In genomic region chr5:143442398-143442797, GRCh38 we compare ENCODE assay signal across 28 cellular contexts. TPM values are rescaled to one million over a fixed set of nuclear protein-coding genes. Genes with fewer than 3 reads are reported as not detected.
A peak's percentile ranks its signal among the peaks of the same experiment; 100 is the strongest.
DNase-seq lines count a peak whose midpoint lies in the region; ATAC-seq and TF ChIP-seq lines count a peak whose summit lies in the region.
"Had no signal": no experiment of that assay in that cellular context is flagged by ENCODE, and none has a peak within 500 bp of the region (broad histone marks: within the 10 kb centered on the region; RNA-seq: fewer than 3 reads in every experiment).

No MANE protein-coding gene starts in this region.

- H4K91ac ChIP-seq in IMR-90 (ENCODE audit: insufficient read depth, low read depth, low read length): no peak overlapping the region

- H3K36me3 ChIP-seq in IMR-90 (ENCODE audit: control insufficient read depth, insufficient read depth, low read length) (no peaks in the 10 kb centered on the region), osteoblast (ENCODE audit: insufficient read depth, low read length) (no peaks in the 10 kb centered on the region), heart right ventricle (no peaks in the 10 kb centered on the region)
- H3K36me3 ChIP-seq: brain microvascular endothelial cell, neural progenitor cell, right lobe of liver, thoracic aorta, uterus had no signal

- H2AK5ac ChIP-seq in IMR-90 (ENCODE audit: low read depth, low read length): no peak overlapping the region

- dilution Hi-C loops in IMR-90 (cut with HindIII; ENCODE audit: low sequenced_read_pairs, unreplicated experiment): no loop called here

- in situ Hi-C loops in IMR-90 (cut with MboI; ENCODE audit: low sequenced_read_pairs): no loop called here

- WGBS in IMR-90 (ENCODE audit: extremely low coverage in 2 of 2, insufficient read length in 1 of 2), 2 experiments: no CpG with 5 or more reads among the region's 2 CpGs
- WGBS in heart right ventricle, 2 donors: 82 to 85% methylated on average over 2 of the region's 2 CpGs

- no peak overlapping the region for H3K4ac ChIP-seq in IMR-90 (ENCODE audit: low read depth, low read length)

- no peak overlapping the region for H3K14ac ChIP-seq in IMR-90 (replicated peaks; ENCODE audit: low read depth, low read length)

- H3K79me2 ChIP-seq in osteoblast (ENCODE audit: insufficient read depth, low read length): no peaks in the 10 kb centered on the region

- peak; percentile 79 for ATAC-seq in IMR-90 (ENCODE audit: low read depth)
- no peak for ATAC-seq in heart right ventricle
- ATAC-seq in GM21576 (IDR thresholded peaks at IDR 0.05; ENCODE audit: unreplicated experiment): no peak
- ATAC-seq: left lobe of liver, right lobe of liver had no signal

- POLR2A ChIA-PET in IMR-90 (lab: Charles Lee; ENCODE audit: unreplicated experiment): no interaction called here

- H2BK15ac ChIP-seq in IMR-90 (ENCODE audit: low read depth, low read length): no peak overlapping the region

- TF ChIP-seq POLR2A in IMR-90 (IDR thresholded peaks at IDR 0.05; ENCODE audit: low read depth, low read length): no peak

- H3K4me2 ChIP-seq in IMR-90 (ENCODE audit: low read depth, low read length) (peak overlapping the region; percentile 43; the same call in 1 of the 2 replicates), osteoblast (ENCODE audit: insufficient read depth, low read length) (peak overlapping the region; percentile 40)
- H3K4me2 ChIP-seq: neural progenitor cell had no signal

- no peaks in the 10 kb centered on the region; the same call in 1 of the 2 replicates for H3K4me1 ChIP-seq in IMR-90 (ENCODE audit: control insufficient read depth, insufficient read depth, low read length)
- H3K4me1 ChIP-seq in osteoblast (ENCODE audit: insufficient read depth, low read length): peaks cover 13% of the 10 kb centered on the region
- peaks cover 0 to 19% (median 0%) of the 10 kb centered on the region in 9 donors for H3K4me1 ChIP-seq in heart right ventricle
- H3K4me1 ChIP-seq: right lobe of liver, uterus had no signal

- H2AFZ ChIP-seq in IMR-90 (replicated peaks; ENCODE audit: low read length, poor library complexity): no peak overlapping the region
- H2AFZ ChIP-seq in osteoblast (ENCODE audit: low read length): no peak overlapping the region
- H2AFZ ChIP-seq: neural progenitor cell had no signal

- H2BK20ac ChIP-seq in IMR-90 (ENCODE audit: low read depth, low read length): no peak overlapping the region

- TF ChIP-seq RAD21 in IMR-90 (IDR thresholded peaks at IDR 0.05; ENCODE audit: low read length): no peak

- H3K9me3 ChIP-seq in IMR-90 (ENCODE audit: control insufficient read depth, insufficient read depth, low read length) (no peaks in the 10 kb centered on the region), osteoblast (ENCODE audit: low read depth, low read length) (no peaks in the 10 kb centered on the region), heart right ventricle (no peaks in the 10 kb centered on the region)
- H3K9me3 ChIP-seq: right lobe of liver, thoracic aorta, uterus had no signal

- H2BK5ac ChIP-seq in IMR-90 (ENCODE audit: low read depth, low read length, poor library complexity, severe bottlenecking): no peak overlapping the region

- no peak overlapping the region; the same call in 1 of the 2 replicates for H3K23ac ChIP-seq in IMR-90 (ENCODE audit: low read depth, low read length)

- no peak overlapping the region; the same call in 1 of the 2 replicates for H2BK120ac ChIP-seq in IMR-90 (ENCODE audit: low read depth, low read length)

- H3K4me3 ChIP-seq in AG10803 (ENCODE audit: low read length): no peak overlapping the region
- no peak overlapping the region for H3K4me3 ChIP-seq in IMR-90 (ENCODE audit: insufficient read depth, low read depth, low read length)
- no peak overlapping the region for H3K4me3 ChIP-seq in choroid plexus epithelial cell (ENCODE audit: low read depth, low read length)
- no peak overlapping the region for H3K4me3 ChIP-seq in osteoblast (ENCODE audit: insufficient read depth, low read length)
- H3K4me3 ChIP-seq in heart right ventricle: no peak overlapping the region
- H3K4me3 ChIP-seq: neural progenitor cell, right lobe of liver, thoracic aorta, uterus had no signal

- no peak overlapping the region; a peak in 1 of 4 replicates for H4K8ac ChIP-seq in IMR-90 (ENCODE audit: low read depth in 2 of 2, low read length in 2 of 2)

- no peak overlapping the region for H4K5ac ChIP-seq in IMR-90 (ENCODE audit: low read depth, low read length)

- TF ChIP-seq CTCF in AG10803 (conservative IDR thresholded peaks at IDR 0.05; ENCODE audit: low read length) (no peak), IMR-90 (conservative IDR thresholded peaks at IDR 0.05; ENCODE audit: low read depth, low read length) (no peak), choroid plexus epithelial cell (conservative IDR thresholded peaks at IDR 0.05; ENCODE audit: low read depth, low read length) (no peak), osteoblast (IDR thresholded peaks at IDR 0.05; ENCODE audit: extremely low read depth, low read depth, low read length) (no peak), heart right ventricle (IDR thresholded peaks at IDR 0.05) (no peak)

- intact Hi-C loops in IMR-90 (cut with micrococcal nuclease) (no loop called here), heart right ventricle (cut with DNase I) (no loop called here)

- no peak overlapping the region for H2AK9ac ChIP-seq in IMR-90 (replicated peaks; ENCODE audit: low read depth, low read length, poor library complexity)

- H3K9ac ChIP-seq in IMR-90 (ENCODE audit: low read depth, low read length): no peak overlapping the region
- H3K9ac ChIP-seq: neural progenitor cell had no signal

- DNase-seq in AG10803 (ENCODE audit: low read depth) (peak; percentile 52), IMR-90 (peak; percentile 71), choroid plexus epithelial cell (ENCODE audit: low read depth) (peak; percentile 15), osteoblast (ENCODE audit: insufficient read length, low spot score, missing footprints) (no peak), KG1 (lab: John Stamatoyannopoulos, UW) (no peak), heart right ventricle (no peak), NCI-H2029 treated with DMSO at 0.1 percent for 48 hours (lab: John Stamatoyannopoulos, UW) (no peak)
- DNase-seq: activated CD4-positive, alpha-beta T cell treated with anti-CD3 and anti-CD28 coated beads for 48 hours; activated CD8-positive, alpha-beta memory T cell treated with anti-CD3 and anti-CD28 coated beads for 24 hours; activated gamma-delta T cell treated with Interleukin-2 at 50 U/mL for 16 hours; activated T-cell treated with anti-CD3 and anti-CD28 coated beads, Interleukin-2, amount 50 U/mL, for 1 hour; brain microvascular endothelial cell; DMS53; GF-D8; mesendoderm; NCI-H146; NCI-H446 treated with DMSO at 0.1 percent for 48 hours; posterior cingulate gyrus; right lobe of liver; Right ventricle myocardium superior; stimulated activated CD4-positive, alpha-beta T cell treated with anti-CD3 and anti-CD28 coated beads, Interleukin-4, amount 100 ng/mL, for 4 hours; stimulated activated naive CD4-positive, alpha-beta T cell; uterus had no signal

- CTCF ChIA-PET in IMR-90 (lab: Yijun Ruan, JAX): interaction anchor here (0.6 kb wide), 1 partner anchor 189 kb away, joined by 3 read pairs; no protein-coding TSS in a partner anchor

- H3K18ac ChIP-seq in IMR-90 (ENCODE audit: low read depth, low read length): no peak overlapping the region

- H3K9me1 ChIP-seq in IMR-90 (ENCODE audit: insufficient read depth, low read length): 0 out of 2 replicates have a peak, but pooled peaks cover 4% of the 10 kb centered on the region

- no peak overlapping the region for H3K56ac ChIP-seq in IMR-90 (ENCODE audit: extremely low read depth, insufficient read depth, low read length)

- H3K27ac ChIP-seq in IMR-90 (ENCODE audit: insufficient read depth, low read length) (no peak overlapping the region), osteoblast (ENCODE audit: low read depth, low read length) (no peak overlapping the region), heart right ventricle (no peak overlapping the region)
- H3K27ac ChIP-seq: brain microvascular endothelial cell, neural progenitor cell, right lobe of liver, thoracic aorta, uterus, VCaP had no signal

- H3K27me3 ChIP-seq in IMR-90 (ENCODE audit: control insufficient read depth, insufficient read depth, low read length) (no peaks in the 10 kb centered on the region), osteoblast (ENCODE audit: insufficient read depth, low read length) (no peaks in the 10 kb centered on the region), heart right ventricle (no peaks in the 10 kb centered on the region)
- H3K27me3 ChIP-seq: brain microvascular endothelial cell, neural progenitor cell, right lobe of liver, uterus had no signal

- H3K79me1 ChIP-seq in IMR-90 (ENCODE audit: low read depth in 1 of 2, low read length in 2 of 2): no peaks in the 10 kb centered on the region

- BruUV-seq in IMR-90 (replicated peaks; lab: Mats Ljungman, UMichigan): no TSS peak

- H4K20me1 ChIP-seq in IMR-90 (ENCODE audit: insufficient read depth, low read length) (no peaks in the 10 kb centered on the region), osteoblast (ENCODE audit: insufficient read depth, low read length) (no peaks in the 10 kb centered on the region)

TF ChIP-seq in IMR-90, 13 proteins besides CTCF, POLR2A, EP300 and RAD21 (continues in another document):
- TF ChIP-seq USF2 (IDR thresholded peaks at IDR 0.05; ENCODE audit: low read depth, low read length): no peak
- TF ChIP-seq, protein P1, sequence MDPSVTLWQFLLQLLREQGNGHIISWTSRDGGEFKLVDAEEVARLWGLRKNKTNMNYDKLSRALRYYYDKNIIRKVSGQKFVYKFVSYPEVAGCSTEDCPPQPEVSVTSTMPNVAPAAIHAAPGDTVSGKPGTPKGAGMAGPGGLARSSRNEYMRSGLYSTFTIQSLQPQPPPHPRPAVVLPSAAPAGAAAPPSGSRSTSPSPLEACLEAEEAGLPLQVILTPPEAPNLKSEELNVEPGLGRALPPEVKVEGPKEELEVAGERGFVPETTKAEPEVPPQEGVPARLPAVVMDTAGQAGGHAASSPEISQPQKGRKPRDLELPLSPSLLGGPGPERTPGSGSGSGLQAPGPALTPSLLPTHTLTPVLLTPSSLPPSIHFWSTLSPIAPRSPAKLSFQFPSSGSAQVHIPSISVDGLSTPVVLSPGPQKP (IDR thresholded peaks at IDR 0.05; ENCODE audit: borderline replicate concordance, low read depth, low read length): no peak

RNA-seq across cellular contexts. Expression of gene NR3C1, which starts 38.9 kb away (rescaled TPM):
- total RNA-seq in IMR-90 (2012; rRNA removed) (62.8 and 77.4 TPM in 2 replicates), osteoblast (113 and 119 TPM in 2 replicates), heart right ventricle (10 to 100 TPM; 31.1 to 62.3 (median 47.6) TPM)
- polyA plus RNA-seq in IMR-90 (2012; rRNA removed) (11.9 and 13.7 TPM in 2 replicates), heart right ventricle (10 to 100 TPM; 11.0 to 14.5 TPM)
- polyA plus RNA-seq in IMR-90 (2012; cell fraction: cytosol; rRNA removed): 3.5 and 4.8 TPM in 2 replicates
- polyA plus RNA-seq in IMR-90 (2012; cell fraction: nucleus; rRNA removed; ENCODE audit: low replicate concordance): 2.3 and 15.5 TPM in 2 replicates

Comparison
In these comparisons a context has a peak if more than half of its experiments do, and no peak if none do; other contexts are left out.
1. DNase-seq: peak in AG10803 (single experiment), IMR-90 (single experiment) and choroid plexus epithelial cell (single experiment); none in osteoblast (single experiment), KG1 (single experiment), heart right ventricle (0 of 2) and NCI-H2029 treated with DMSO at 0.1 percent for 48 hours (single experiment).